Comparison of ENCODE assay signal across 15 cellular contexts in the genomic region with DNA sequence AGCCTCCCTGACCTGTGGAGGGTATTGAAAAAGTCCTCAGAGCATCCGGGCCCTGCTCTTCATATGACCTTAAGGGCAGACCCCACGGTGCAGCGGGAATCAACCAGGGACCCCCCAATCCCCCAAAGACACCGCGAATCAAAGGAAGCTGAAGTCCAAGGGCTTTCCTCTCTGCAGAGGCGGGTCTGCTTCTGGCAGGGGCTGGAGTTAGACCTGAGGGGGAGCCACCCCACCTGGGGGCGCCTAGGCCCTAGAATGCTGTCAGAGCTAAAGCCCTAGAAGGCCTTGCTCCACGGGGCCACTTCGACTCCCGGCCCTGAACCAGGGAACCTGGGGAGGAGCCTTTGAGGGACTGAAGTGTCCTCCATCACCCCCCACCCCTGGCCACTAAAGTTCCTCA. TPM values are rescaled to one million over a fixed set of nuclear protein-coding genes. Genes with fewer than 3 reads are reported as not detected.
DNase-seq lines count a peak whose midpoint lies in the region; ATAC-seq and TF ChIP-seq lines count a peak whose summit lies in the region.
"Had no signal": no experiment of that assay in that cellular context is flagged by ENCODE, and none has a peak within 500 bp of the region (broad histone marks: within the 10 kb centered on the region; RNA-seq: fewer than 3 reads in every experiment).

No MANE protein-coding gene starts in this region.

- H3K4me3 Mint-ChIP-seq in T-helper 2 cell treated with Interferon-gamma antibody and Interleukin-4, amounts not matched to agents 5 μg/mL and 100 μg/mL, for 36 hours = peak overlapping the region; percentile 29
- H3K4me3 Mint-ChIP-seq in brain (peak overlapping the region in 1 of 5 experiments; percentile 45), nephron (peak overlapping the region; percentile 22 to 53 (median 42))
- H3K4me3 Mint-ChIP-seq in stimulated activated naive B cell treated with anti-CD40 and anti-IgM and Interleukin-4, amounts not matched to agents 10 μg/mL and 1 μg/mL and 100 μg/mL, for 72 hours = peak overlapping the region in 1 of 2 donors; percentile 2

- ATAC-seq in stimulated activated naive B cell treated with anti-CD40 and anti-IgM and Interleukin-4, amounts not matched to agents 10 μg/mL and 1 μg/mL and 100 μg/mL, for 72 hours (replicated peaks) = no peak
- no peak for ATAC-seq in HG02840 (IDR thresholded peaks at IDR 0.05; ENCODE audit: low FRiP score, unreplicated experiment)
- ATAC-seq: Right ventricle myocardium inferior had no signal

- peaks cover 2% of the 10 kb centered on the region for H3K4me1 Mint-ChIP-seq in T-helper 2 cell treated with Interferon-gamma antibody and Interleukin-4, amounts not matched to agents 5 μg/mL and 100 μg/mL, for 36 hours (ENCODE audit: low read depth)
- peaks cover 23% of the 10 kb centered on the region for H3K4me1 Mint-ChIP-seq in brain
- peaks cover 20% of the 10 kb centered on the region for H3K4me1 Mint-ChIP-seq in nephron
- peaks cover 0 to 8% of the 10 kb centered on the region in 2 donors for H3K4me1 Mint-ChIP-seq in stimulated activated naive B cell treated with anti-CD40 and anti-IgM and Interleukin-4, amounts not matched to agents 10 μg/mL and 1 μg/mL and 100 μg/mL, for 72 hours

- H3K9me3 Mint-ChIP-seq in T-helper 2 cell treated with Interferon-gamma antibody and Interleukin-4, amounts not matched to agents 5 μg/mL and 100 μg/mL, for 36 hours = no peaks in the 10 kb centered on the region
- H3K9me3 Mint-ChIP-seq in brain = peaks cover 0 to 30% (median 3%) of the 10 kb centered on the region in 5 experiments
- H3K9me3 Mint-ChIP-seq in nephron = peaks cover 12% of the 10 kb centered on the region
- H3K9me3 Mint-ChIP-seq in stimulated activated naive B cell treated with anti-CD40 and anti-IgM and Interleukin-4, amounts not matched to agents 10 μg/mL and 1 μg/mL and 100 μg/mL, for 72 hours = no peaks in the 10 kb centered on the region

- H3K27ac Mint-ChIP-seq in T-helper 2 cell treated with Interferon-gamma antibody and Interleukin-4, amounts not matched to agents 5 μg/mL and 100 μg/mL, for 36 hours = no peak overlapping the region
- peak overlapping the region in 3 of 5 experiments; percentile 7 to 49 (median 44) for H3K27ac Mint-ChIP-seq in brain
- H3K27ac Mint-ChIP-seq in nephron = peak overlapping the region; percentile 67 to 93 (median 86)
- peak overlapping the region; percentile 39 for H3K27ac Mint-ChIP-seq in stimulated activated naive B cell treated with anti-CD40 and anti-IgM and Interleukin-4, amounts not matched to agents 10 μg/mL and 1 μg/mL and 100 μg/mL, for 72 hours

- TF ChIP-seq CTCF in brain (conservative IDR thresholded peaks at IDR 0.05) = no peak
- no peak for TF ChIP-seq CTCF in nephron (IDR thresholded peaks at IDR 0.05; ENCODE audit: unreplicated experiment in 3 of 3)

- no peak for DNase-seq in T-helper 2 cell treated with Interferon-gamma antibody and Interleukin-4, amounts not matched to agents 5 μg/mL and 100 μg/mL, for 36 hours (ENCODE audit: low spot score)
- DNase-seq in T-helper 2 cell = no peak
- DNase-seq in stimulated activated naive B cell treated with anti-CD40 and anti-IgM and Interleukin-4, amounts not matched to agents 10 μg/mL and 1 μg/mL and 100 μg/mL, for 72 hours = no peak
- DNase-seq in NCI-H2107 (lab: John Stamatoyannopoulos, UW) = no peak
- DNase-seq in mesenteric fat pad (ENCODE audit: low spot score) = no peak
- DNase-seq: Caco-2, KBM-7, NCI-H1092, NCI-H1694, PC-9 had no signal

- peaks cover 8% of the 10 kb centered on the region for H3K27me3 Mint-ChIP-seq in T-helper 2 cell treated with Interferon-gamma antibody and Interleukin-4, amounts not matched to agents 5 μg/mL and 100 μg/mL, for 36 hours (ENCODE audit: low read depth)
- H3K27me3 Mint-ChIP-seq in brain (peaks cover 4% of the 10 kb centered on the region), nephron (ENCODE audit: low read depth) (no peaks in the 10 kb centered on the region)
- H3K27me3 Mint-ChIP-seq in stimulated activated naive B cell treated with anti-CD40 and anti-IgM and Interleukin-4, amounts not matched to agents 10 μg/mL and 1 μg/mL and 100 μg/mL, for 72 hours = peaks cover 4 to 6% of the 10 kb centered on the region in 2 donors

- no peaks in the 10 kb centered on the region for H3K36me3 Mint-ChIP-seq in T-helper 2 cell treated with Interferon-gamma antibody and Interleukin-4, amounts not matched to agents 5 μg/mL and 100 μg/mL, for 36 hours (ENCODE audit: low read depth)
- no peaks in the 10 kb centered on the region for H3K36me3 Mint-ChIP-seq in brain
- no peaks in the 10 kb centered on the region for H3K36me3 Mint-ChIP-seq in nephron (ENCODE audit: low read depth)
- no peaks in the 10 kb centered on the region for H3K36me3 Mint-ChIP-seq in stimulated activated naive B cell treated with anti-CD40 and anti-IgM and Interleukin-4, amounts not matched to agents 10 μg/mL and 1 μg/mL and 100 μg/mL, for 72 hours

RNA-seq across cellular contexts. Expression of a gene that starts 2.8 kb away (rescaled TPM):
- 41.8 TPM for polyA plus RNA-seq in brain (ENCODE audit: insufficient read depth, low read depth, low replicate concordance)
- 22.1 TPM for total RNA-seq in mesenteric fat pad

RNA-seq across cellular contexts. Expression of a gene that starts 21.7 kb away (rescaled TPM):
- 149 TPM for polyA plus RNA-seq in brain (ENCODE audit: insufficient read depth, low read depth, low replicate concordance)
- 72.1 TPM for total RNA-seq in mesenteric fat pad

RNA-seq across cellular contexts. Expression of a gene that starts 27.3 kb away (rescaled TPM):
- polyA plus RNA-seq in brain (ENCODE audit: insufficient read depth, low read depth, low replicate concordance) = not detected
- total RNA-seq in mesenteric fat pad = 0.80 TPM
- total RNA-seq: Right ventricle myocardium inferior had no signal

RNA-seq across cellular contexts. Expression of a gene that starts 44.3 kb away (rescaled TPM):
- 7.2 TPM for polyA plus RNA-seq in brain (ENCODE audit: insufficient read depth, low read depth, low replicate concordance)
- total RNA-seq in mesenteric fat pad = not detected
- total RNA-seq: Caco-2, M059J, PC-9, Right ventricle myocardium inferior had no signal
